ENCODE assay signal across 25 cellular contexts in genomic region chr7:52689912-52690311, GRCh38.
"Had no signal": no experiment of that assay in that cellular context is flagged by ENCODE, and none has a peak within 500 bp of the region (broad histone marks: within the 10 kb centered on the region; RNA-seq: fewer than 3 reads in every experiment).

No MANE protein-coding gene starts in this region.

- H3K36me3 Mint-ChIP-seq: activated CD8-positive, alpha-beta memory T cell treated with anti-CD3 and anti-CD28 coated beads, Interleukin-2, amount 10 ng/mL, durations not matched to agents 7 days and 5 days had no signal

- H3K27me3 ChIP-seq: colonic mucosa, dorsolateral prefrontal cortex, esophagus muscularis mucosa, sigmoid colon, spleen, testis, uterus had no signal

- H3K4me1 ChIP-seq: colonic mucosa, esophagus muscularis mucosa, sigmoid colon, spleen, testis, uterus had no signal

- H3K9me3 Mint-ChIP-seq: nephron progenitor cell had no signal

- H3K27ac Mint-ChIP-seq: activated CD4-positive, alpha-beta T cell treated with anti-CD3 and anti-CD28 coated beads, Interleukin-2, amount 10 ng/mL, durations not matched to agents 7 days and 5 days; activated CD8-positive, alpha-beta memory T cell treated with anti-CD3 and anti-CD28 coated beads, Interleukin-2, amount 10 ng/mL, durations not matched to agents 7 days and 5 days; activated CD8-positive, alpha-beta T cell treated with anti-CD3 and anti-CD28 coated beads for 36 hours; activated naive CD8-positive, alpha-beta T cell treated with anti-CD3 and anti-CD28 coated beads, Interleukin-2, amount 50 U/mL, for 24 hours; activated T-helper 1 cell treated with anti-CD3 and anti-CD28 coated beads, Interleukin-12 subunit alpha, Interleukin-12 subunit beta, Interleukin-2, Interleukin-4 antibody, amounts not matched to agents 30 ng/mL and 10 ng/mL and 1 ng/mL, durations not matched to agents 14 hours and 24 hours and 36 hours; effector memory CD8-positive, alpha-beta T cell; nephron progenitor cell had no signal

- H3K27ac ChIP-seq: colonic mucosa, dorsolateral prefrontal cortex, esophagus muscularis mucosa, sigmoid colon, spleen, testis, uterus, WERI-Rb-1 had no signal

- H3K4me3 ChIP-seq: colonic mucosa, dorsolateral prefrontal cortex, esophagus muscularis mucosa, sigmoid colon, spleen, testis, uterus had no signal

- H3K36me3 ChIP-seq: colonic mucosa, esophagus muscularis mucosa, sigmoid colon, spleen, uterus, WERI-Rb-1 had no signal

- H3K27me3 Mint-ChIP-seq: activated CD4-positive, alpha-beta T cell treated with anti-CD3 and anti-CD28 coated beads, Interleukin-2, amount 10 ng/mL, durations not matched to agents 7 days and 5 days; activated CD8-positive, alpha-beta memory T cell treated with anti-CD3 and anti-CD28 coated beads, Interleukin-2, amount 10 ng/mL, durations not matched to agents 7 days and 5 days; activated CD8-positive, alpha-beta T cell treated with anti-CD3 and anti-CD28 coated beads for 36 hours; activated naive CD8-positive, alpha-beta T cell treated with anti-CD3 and anti-CD28 coated beads, Interleukin-2, amount 50 U/mL, for 24 hours; effector memory CD8-positive, alpha-beta T cell had no signal

- DNase-seq: activated CD4-positive, alpha-beta T cell treated with anti-CD3 and anti-CD28 coated beads, Interleukin-2, amount 10 ng/mL, durations not matched to agents 7 days and 5 days; activated CD4-positive, CD25-positive, alpha-beta regulatory T cell treated with anti-CD3 and anti-CD28 coated beads, Interleukin-2, amount 50 U/mL, for 72 hours; activated CD8-positive, alpha-beta memory T cell treated with anti-CD3 and anti-CD28 coated beads, Interleukin-2, amount 10 ng/mL, durations not matched to agents 7 days and 5 days; activated CD8-positive, alpha-beta T cell treated with anti-CD3 and anti-CD28 coated beads for 36 hours; activated gamma-delta T cell; activated naive CD4-positive, alpha-beta T cell treated with anti-CD3 and anti-CD28 coated beads, Interleukin-2, amount 50 U/mL, for 16 hours; activated naive CD8-positive, alpha-beta T cell treated with anti-CD3 and anti-CD28 coated beads, Interleukin-2, amount 50 U/mL, for 24 hours; activated T-cell treated with anti-CD3 and anti-CD28 coated beads for 4 hours; colonic mucosa; dorsolateral prefrontal cortex; effector memory CD8-positive, alpha-beta T cell; hippocampal formation; left cardiac atrium; mesenchymal stem cell; nephron progenitor cell; retina; sigmoid colon; spleen; stimulated activated CD4-positive, alpha-beta T cell treated with anti-CD3 and anti-CD28 coated beads, Interleukin-4, amount 100 ng/mL, for 1 hour; stimulated activated naive CD4-positive, alpha-beta T cell; testis; uterus; WERI-Rb-1 had no signal

- H3K9me3 ChIP-seq: colonic mucosa, esophagus muscularis mucosa, sigmoid colon, testis, uterus had no signal

- H3K4me3 Mint-ChIP-seq: activated CD4-positive, alpha-beta T cell treated with anti-CD3 and anti-CD28 coated beads, Interleukin-2, amount 10 ng/mL, durations not matched to agents 7 days and 5 days; activated CD8-positive, alpha-beta memory T cell treated with anti-CD3 and anti-CD28 coated beads, Interleukin-2, amount 10 ng/mL, durations not matched to agents 7 days and 5 days; activated CD8-positive, alpha-beta T cell treated with anti-CD3 and anti-CD28 coated beads for 36 hours; activated naive CD8-positive, alpha-beta T cell treated with anti-CD3 and anti-CD28 coated beads, Interleukin-2, amount 50 U/mL, for 24 hours; activated T-helper 1 cell treated with anti-CD3 and anti-CD28 coated beads, Interleukin-12 subunit alpha, Interleukin-12 subunit beta, Interleukin-2, Interleukin-4 antibody, amounts not matched to agents 30 ng/mL and 10 ng/mL and 1 ng/mL, durations not matched to agents 14 hours and 24 hours and 36 hours; effector memory CD8-positive, alpha-beta T cell; nephron progenitor cell had no signal

- ATAC-seq: activated CD8-positive, alpha-beta memory T cell treated with anti-CD3 and anti-CD28 coated beads, Interleukin-2, amount 10 ng/mL, durations not matched to agents 7 days and 5 days; activated CD8-positive, alpha-beta T cell treated with anti-CD3 and anti-CD28 coated beads for 36 hours; activated naive CD8-positive, alpha-beta T cell treated with anti-CD3 and anti-CD28 coated beads, Interleukin-2, amount 50 U/mL, for 24 hours; effector memory CD8-positive, alpha-beta T cell; left cardiac atrium had no signal

- H3K4me1 Mint-ChIP-seq: activated CD4-positive, alpha-beta T cell treated with anti-CD3 and anti-CD28 coated beads, Interleukin-2, amount 10 ng/mL, durations not matched to agents 7 days and 5 days; activated CD8-positive, alpha-beta memory T cell treated with anti-CD3 and anti-CD28 coated beads, Interleukin-2, amount 10 ng/mL, durations not matched to agents 7 days and 5 days; activated naive CD8-positive, alpha-beta T cell treated with anti-CD3 and anti-CD28 coated beads, Interleukin-2, amount 50 U/mL, for 24 hours; nephron progenitor cell had no signal
